Comparison of ENCODE assay signal across 13 cellular contexts in genomic region chr9:90078988-90079457, GRCh38.
"Had no signal": no experiment of that assay in that cellular context is flagged by ENCODE, and none has a peak within 500 bp of the region (broad histone marks: within the 10 kb centered on the region; RNA-seq: fewer than 3 reads in every experiment).

No MANE protein-coding gene starts in this region.

- ATAC-seq: gastroesophageal sphincter, left ventricle myocardium superior had no signal

- H3K27ac Mint-ChIP-seq: T-helper 2 cell treated with Interferon-gamma antibody and Interleukin-4, amounts not matched to agents 5 μg/mL and 100 μg/mL, for 36 hours had no signal

- H3K9me3 Mint-ChIP-seq: T-helper 2 cell treated with Interferon-gamma antibody and Interleukin-4, amounts not matched to agents 5 μg/mL and 100 μg/mL, for 36 hours had no signal

- H3K36me3 ChIP-seq: gastroesophageal sphincter, tibial nerve, vagina had no signal

- H3K4me3 ChIP-seq: gastroesophageal sphincter, hepatocyte, tibial nerve, vagina had no signal

- DNase-seq: activated CD4-positive, alpha-beta T cell treated with anti-CD3 and anti-CD28 coated beads for 1 hour; activated CD4-positive, alpha-beta T cell treated with anti-CD3 and anti-CD28 coated beads, Interleukin-2, amount 50 U/mL, for 48 hours; activated naive CD4-positive, alpha-beta T cell; caudate nucleus; effector memory CD4-positive, alpha-beta T cell; left ventricle myocardium superior; mesendoderm; stimulated activated CD4-positive, alpha-beta T cell treated with anti-CD3 and anti-CD28 coated beads, Interleukin-4, amount 100 ng/mL, for 24 hours had no signal

- H3K4me3 Mint-ChIP-seq: T-helper 2 cell treated with Interferon-gamma antibody and Interleukin-4, amounts not matched to agents 5 μg/mL and 100 μg/mL, for 36 hours had no signal

- H3K27me3 ChIP-seq: gastroesophageal sphincter, hepatocyte, tibial nerve, vagina had no signal
